In genomic region chr2:104871566-104872033, GRCh38 we compare ENCODE assay signal across 16 cellular contexts. TPM values are rescaled to one million over a fixed set of nuclear protein-coding genes. Genes with fewer than 3 reads are reported as not detected.
DNase-seq lines count a peak whose midpoint lies in the region; ATAC-seq and TF ChIP-seq lines count a peak whose summit lies in the region.
"Had no signal": no experiment of that assay in that cellular context is flagged by ENCODE, and none has a peak within 500 bp of the region (broad histone marks: within the 10 kb centered on the region; RNA-seq: fewer than 3 reads in every experiment).

No MANE protein-coding gene starts in this region.

- TF ChIP-seq CTCF in GM10248 (IDR thresholded peaks at IDR 0.05; ENCODE audit: control extremely low read depth, extremely low read depth, low read depth, missing control alignments) = no peak

- peak overlapping the region; percentile 34 for H3K4me3 Mint-ChIP-seq in T-helper 1 cell treated with Interleukin-12 subunit alpha and Interleukin-12 subunit beta and Interleukin-4 antibody, amounts not matched to agents 30 μg/mL and 1 μg/mL, for 36 hours
- peak overlapping the region; percentile 64 for H3K4me3 Mint-ChIP-seq in activated naive CD8-positive, alpha-beta T cell treated with anti-CD3 and anti-CD28 coated beads, Interleukin-2, amount 10 ng/mL, durations not matched to agents 7 days and 5 days
- peak overlapping the region; percentile 76 for H3K4me3 Mint-ChIP-seq in stimulated activated memory B cell treated with anti-CD40 and anti-IgM and Interleukin-4, amounts not matched to agents 10 μg/mL and 1 μg/mL and 100 μg/mL, for 72 hours

- CTCF ChIA-PET in GM10248 (lab: Yijun Ruan, JAX) = interaction anchor here (1.5 kb wide), 1 partner anchor 25 kb away, joined by 3 read pairs; no protein-coding TSS in a partner anchor

- H3K27ac Mint-ChIP-seq in T-helper 1 cell treated with Interleukin-12 subunit alpha and Interleukin-12 subunit beta and Interleukin-4 antibody, amounts not matched to agents 30 μg/mL and 1 μg/mL, for 36 hours = no peak overlapping the region
- H3K27ac Mint-ChIP-seq in activated naive CD8-positive, alpha-beta T cell treated with anti-CD3 and anti-CD28 coated beads, Interleukin-2, amount 10 ng/mL, durations not matched to agents 7 days and 5 days = no peak overlapping the region
- H3K27ac Mint-ChIP-seq in stimulated activated memory B cell treated with anti-CD40 and anti-IgM and Interleukin-4, amounts not matched to agents 10 μg/mL and 1 μg/mL and 100 μg/mL, for 72 hours = no peak overlapping the region

- DNase-seq in T-helper 1 cell (no peak), inferior parietal cortex (ENCODE audit: extremely low spot score) (peak; percentile 55), NCI-H1436 (lab: John Stamatoyannopoulos, UW) (no peak), GM10248 (ENCODE audit: extremely low spot score) (no peak)
- DNase-seq in activated naive CD8-positive, alpha-beta T cell treated with anti-CD3 and anti-CD28 coated beads, Interleukin-2, amount 10 ng/mL, durations not matched to agents 7 days and 5 days = no peak
- DNase-seq: activated CD4-positive, alpha-beta T cell treated with anti-CD3 and anti-CD28 coated beads, Interleukin-2, amount 50 U/mL, for 48 hours; gastrocnemius medialis; KG1; NCI-H2081 treated with DMSO at 0.1 percent for 48 hours; testis had no signal

- POLR2A ChIA-PET in activated naive CD8-positive, alpha-beta T cell treated with anti-CD3 and anti-CD28 coated beads, Interleukin-2, amount 10 ng/mL, durations not matched to agents 7 days and 5 days (lab: Charles Lee) = no interaction called here
- POLR2A ChIA-PET in GM10248 (lab: Yijun Ruan, JAX) = no interaction called here

- no peak for ATAC-seq in activated naive CD8-positive, alpha-beta T cell treated with anti-CD3 and anti-CD28 coated beads, Interleukin-2, amount 10 ng/mL, durations not matched to agents 7 days and 5 days (ENCODE audit: low read depth)
- ATAC-seq in stimulated activated memory B cell treated with anti-CD40 and anti-IgM and Interleukin-4, amounts not matched to agents 10 μg/mL and 1 μg/mL and 100 μg/mL, for 72 hours = no peak
- ATAC-seq in HG03135 (IDR thresholded peaks at IDR 0.05; ENCODE audit: unreplicated experiment) = no peak
- ATAC-seq: gastrocnemius medialis, GM12878 had no signal

- no peaks in the 10 kb centered on the region for H3K9me3 Mint-ChIP-seq in T-helper 1 cell treated with Interleukin-12 subunit alpha and Interleukin-12 subunit beta and Interleukin-4 antibody, amounts not matched to agents 30 μg/mL and 1 μg/mL, for 36 hours
- H3K9me3 Mint-ChIP-seq in activated naive CD8-positive, alpha-beta T cell treated with anti-CD3 and anti-CD28 coated beads, Interleukin-2, amount 10 ng/mL, durations not matched to agents 7 days and 5 days = no peaks in the 10 kb centered on the region
- H3K9me3 Mint-ChIP-seq in stimulated activated memory B cell treated with anti-CD40 and anti-IgM and Interleukin-4, amounts not matched to agents 10 μg/mL and 1 μg/mL and 100 μg/mL, for 72 hours = no peaks in the 10 kb centered on the region

- no peaks in the 10 kb centered on the region for H3K36me3 Mint-ChIP-seq in T-helper 1 cell treated with Interleukin-12 subunit alpha and Interleukin-12 subunit beta and Interleukin-4 antibody, amounts not matched to agents 30 μg/mL and 1 μg/mL, for 36 hours (ENCODE audit: low read depth)
- no peaks in the 10 kb centered on the region for H3K36me3 Mint-ChIP-seq in activated naive CD8-positive, alpha-beta T cell treated with anti-CD3 and anti-CD28 coated beads, Interleukin-2, amount 10 ng/mL, durations not matched to agents 7 days and 5 days
- no peaks in the 10 kb centered on the region for H3K36me3 Mint-ChIP-seq in stimulated activated memory B cell treated with anti-CD40 and anti-IgM and Interleukin-4, amounts not matched to agents 10 μg/mL and 1 μg/mL and 100 μg/mL, for 72 hours

- H3K27me3 Mint-ChIP-seq in T-helper 1 cell treated with Interleukin-12 subunit alpha and Interleukin-12 subunit beta and Interleukin-4 antibody, amounts not matched to agents 30 μg/mL and 1 μg/mL, for 36 hours (ENCODE audit: low read depth) = peaks cover 83% of the 10 kb centered on the region
- H3K27me3 Mint-ChIP-seq in activated naive CD8-positive, alpha-beta T cell treated with anti-CD3 and anti-CD28 coated beads, Interleukin-2, amount 10 ng/mL, durations not matched to agents 7 days and 5 days = peaks cover 88% of the 10 kb centered on the region
- peaks cover 65% of the 10 kb centered on the region for H3K27me3 Mint-ChIP-seq in stimulated activated memory B cell treated with anti-CD40 and anti-IgM and Interleukin-4, amounts not matched to agents 10 μg/mL and 1 μg/mL and 100 μg/mL, for 72 hours

- peaks cover 7% of the 10 kb centered on the region for H3K4me1 Mint-ChIP-seq in T-helper 1 cell treated with Interleukin-12 subunit alpha and Interleukin-12 subunit beta and Interleukin-4 antibody, amounts not matched to agents 30 μg/mL and 1 μg/mL, for 36 hours (ENCODE audit: low read depth)
- H3K4me1 Mint-ChIP-seq in activated naive CD8-positive, alpha-beta T cell treated with anti-CD3 and anti-CD28 coated beads, Interleukin-2, amount 10 ng/mL, durations not matched to agents 7 days and 5 days = peaks cover 7% of the 10 kb centered on the region
- H3K4me1 Mint-ChIP-seq in stimulated activated memory B cell treated with anti-CD40 and anti-IgM and Interleukin-4, amounts not matched to agents 10 μg/mL and 1 μg/mL and 100 μg/mL, for 72 hours = peaks cover 35% of the 10 kb centered on the region

RNA-seq across cellular contexts. Expression of gene POU3F3, which starts 17.7 kb away (rescaled TPM):
- not detected for total RNA-seq in activated naive CD8-positive, alpha-beta T cell treated with anti-CD3 and anti-CD28 coated beads, Interleukin-2, amount 10 ng/mL, durations not matched to agents 7 days and 5 days
- total RNA-seq: A172, gastrocnemius medialis, GM12878, lung microvascular endothelial cell had no signal
